17 cellular contexts compared by ENCODE assay signal in the genomic region with DNA sequence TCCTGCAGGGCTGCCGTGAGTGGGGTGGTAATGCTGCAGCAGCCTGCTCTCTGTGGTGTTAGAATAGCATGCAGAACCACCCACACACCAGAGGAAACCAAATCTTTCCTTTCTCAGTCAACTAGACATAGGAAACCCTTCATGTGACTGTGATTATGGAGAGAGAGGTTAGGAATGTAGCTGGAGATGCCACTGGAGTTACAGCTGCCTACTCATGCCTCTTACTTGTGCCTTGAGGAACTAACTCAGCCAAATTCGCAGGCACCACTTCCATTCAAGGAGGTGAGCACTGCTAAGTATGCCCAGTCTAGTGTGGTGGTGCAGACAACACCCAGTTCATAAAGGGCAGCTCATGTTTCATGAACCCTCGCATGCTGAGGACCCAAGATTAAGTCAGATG. TPM values are rescaled to one million over a fixed set of nuclear protein-coding genes. Genes with fewer than 3 reads are reported as not detected.
DNase-seq lines count a peak whose midpoint lies in the region; ATAC-seq and TF ChIP-seq lines count a peak whose summit lies in the region.
"Had no signal": no experiment of that assay in that cellular context is flagged by ENCODE, and none has a peak within 500 bp of the region (broad histone marks: within the 10 kb centered on the region; RNA-seq: fewer than 3 reads in every experiment).

No MANE protein-coding gene starts in this region.

- no peaks in the 10 kb centered on the region for H3K9me3 Mint-ChIP-seq in activated CD8-positive, alpha-beta memory T cell treated with anti-CD3 and anti-CD28 coated beads, Interleukin-2, amount 10 ng/mL, durations not matched to agents 7 days and 5 days (ENCODE audit: low read depth)
- H3K9me3 Mint-ChIP-seq: dendritic cell treated with granulocyte-macrophage colony-stimulating factor and Interleukin-4, amounts not matched to agents 40 ng/mL and 50 ng/mL, for 4 days; stimulated activated naive CD8-positive, alpha-beta T cell treated with anti-CD3 and anti-CD28 coated beads, Interleukin-15, amount 100 ng/mL, for 72 hours had no signal

- H3F3A ChIP-seq in GM23248 (ENCODE audit: insufficient read depth): peaks cover 27% of the 10 kb centered on the region

- ATAC-seq in activated CD8-positive, alpha-beta memory T cell treated with anti-CD3 and anti-CD28 coated beads, Interleukin-2, amount 10 ng/mL, durations not matched to agents 7 days and 5 days: no peak
- ATAC-seq in right cardiac atrium: no peak
- ATAC-seq: GM12878; left lobe of liver; stimulated activated naive CD8-positive, alpha-beta T cell treated with anti-CD3 and anti-CD28 coated beads, Interleukin-15, amount 100 ng/mL, for 72 hours had no signal

- no peak overlapping the region for H3K9ac ChIP-seq in GM23248

- TF ChIP-seq CTCF in astrocyte of the spinal cord (IDR thresholded peaks at IDR 0.05; ENCODE audit: low read depth, low read length): no peak

- H3K36me3 ChIP-seq in GM23248 (ENCODE audit: low read depth): no peaks in the 10 kb centered on the region
- H3K36me3 ChIP-seq: HAP-1 had no signal

- intact Hi-C loops in right cardiac atrium (cut with DNase I): no loop called here

- H3K27ac Mint-ChIP-seq in activated CD8-positive, alpha-beta memory T cell treated with anti-CD3 and anti-CD28 coated beads, Interleukin-2, amount 10 ng/mL, durations not matched to agents 7 days and 5 days: no peak overlapping the region
- H3K27ac Mint-ChIP-seq: dendritic cell treated with granulocyte-macrophage colony-stimulating factor and Interleukin-4, amounts not matched to agents 40 ng/mL and 50 ng/mL, for 4 days had no signal

- peaks cover 54% of the 10 kb centered on the region for H3K27me3 Mint-ChIP-seq in activated CD8-positive, alpha-beta memory T cell treated with anti-CD3 and anti-CD28 coated beads, Interleukin-2, amount 10 ng/mL, durations not matched to agents 7 days and 5 days

- no peak overlapping the region for H3K4me3 ChIP-seq in GM23248
- no peak overlapping the region for H3K4me3 ChIP-seq in astrocyte of the spinal cord (ENCODE audit: low read depth, low read length)
- H3K4me3 ChIP-seq in right cardiac atrium (ENCODE audit: low read length): no peak overlapping the region
- H3K4me3 ChIP-seq: GM12878, HAP-1 had no signal

- no peaks in the 10 kb centered on the region for H3K4me1 Mint-ChIP-seq in activated CD8-positive, alpha-beta memory T cell treated with anti-CD3 and anti-CD28 coated beads, Interleukin-2, amount 10 ng/mL, durations not matched to agents 7 days and 5 days

- H3K27me3 ChIP-seq in GM23248 (replicated peaks; ENCODE audit: insufficient read depth) (no peaks in the 10 kb centered on the region), right cardiac atrium (ENCODE audit: control insufficient read depth, insufficient read depth) (no peaks in the 10 kb centered on the region)

- CTCF ChIA-PET in activated CD8-positive, alpha-beta memory T cell treated with anti-CD3 and anti-CD28 coated beads, Interleukin-2, amount 10 ng/mL, durations not matched to agents 7 days and 5 days (lab: Charles Lee): interaction anchor here (1.3 kb wide), 1 partner anchor 124 kb away, joined by 3 read pairs; a partner anchor contains a TSS

- H3K79me2 ChIP-seq in GM23248 (ENCODE audit: insufficient read depth): no peaks in the 10 kb centered on the region

- no peaks in the 10 kb centered on the region for H4K20me1 ChIP-seq in GM23248 (ENCODE audit: insufficient read depth)

- H3K36me3 Mint-ChIP-seq in activated CD8-positive, alpha-beta memory T cell treated with anti-CD3 and anti-CD28 coated beads, Interleukin-2, amount 10 ng/mL, durations not matched to agents 7 days and 5 days: no peaks in the 10 kb centered on the region

- no peaks in the 10 kb centered on the region for H3K9me2 ChIP-seq in GM23248 (ENCODE audit: insufficient read depth)

- H3K27ac ChIP-seq in GM23248 (peak overlapping the region; percentile 53), right cardiac atrium (ENCODE audit: low read length) (no peak overlapping the region)

- DNase-seq in GM23248 (peak; percentile 89), astrocyte of the spinal cord (ENCODE audit: low read depth, low spot score) (peak; percentile 16), iris pigment epithelial cell (ENCODE audit: low read depth) (peak; percentile 54), superior temporal gyrus (ENCODE audit: extremely low spot score) (peak; percentile 58), GDM1 (lab: John Stamatoyannopoulos, UW) (no peak), right cardiac atrium (no peak)
- no peak for DNase-seq in activated CD8-positive, alpha-beta memory T cell treated with anti-CD3 and anti-CD28 coated beads, Interleukin-2, amount 10 ng/mL, durations not matched to agents 7 days and 5 days
- DNase-seq: activated CD4-positive, alpha-beta T cell treated with anti-CD3 and anti-CD28 coated beads, Interleukin-2, amount 50 U/mL, for 48 hours; activated naive CD4-positive, alpha-beta T cell; NCI-H2227 treated with DMSO at 0.1 percent for 48 hours; stimulated activated naive CD8-positive, alpha-beta T cell treated with anti-CD3 and anti-CD28 coated beads, Interleukin-15, amount 100 ng/mL, for 72 hours had no signal

- H3K4me1 ChIP-seq in GM23248 (ENCODE audit: insufficient read depth) (peaks cover 22% of the 10 kb centered on the region), right cardiac atrium (ENCODE audit: control insufficient read depth, insufficient read depth, low read length) (no peaks in the 10 kb centered on the region)
- H3K4me1 ChIP-seq: HAP-1 had no signal

- no peaks in the 10 kb centered on the region for H3K9me3 ChIP-seq in GM23248 (ENCODE audit: low read depth)
- H3K9me3 ChIP-seq in right cardiac atrium (ENCODE audit: control insufficient read depth, low read length): no peaks in the 10 kb centered on the region
- H3K9me3 ChIP-seq: HAP-1 had no signal

- 0 out of 2 replicates have a peak overlapping the region, but pooled peaks have one; percentile 1 for H2AFZ ChIP-seq in GM23248

- H3K4me3 Mint-ChIP-seq in activated CD8-positive, alpha-beta memory T cell treated with anti-CD3 and anti-CD28 coated beads, Interleukin-2, amount 10 ng/mL, durations not matched to agents 7 days and 5 days: no peak overlapping the region
- H3K4me3 Mint-ChIP-seq: dendritic cell treated with granulocyte-macrophage colony-stimulating factor and Interleukin-4, amounts not matched to agents 40 ng/mL and 50 ng/mL, for 4 days; stimulated activated naive CD8-positive, alpha-beta T cell treated with anti-CD3 and anti-CD28 coated beads, Interleukin-15, amount 100 ng/mL, for 72 hours had no signal

- H3K4me2 ChIP-seq in GM23248 (ENCODE audit: unreplicated experiment): peak overlapping the region; percentile 64

- WGBS in GM23248 (ENCODE audit: low coverage in 1 of 2, low lambda C conversion rate in 2 of 2, missing lambda C conversion rate in 2 of 2), 2 experiments: 24 to 28% methylated on average over 3 of the region's 3 CpGs
- 55% methylated on average over 3 of the region's 3 CpGs for WGBS in right cardiac atrium

- in situ Hi-C loops in GM23248 (cut with MboI) (no loop called here), astrocyte of the spinal cord (cut with HindIII; ENCODE audit: low sequenced_read_pairs) (no loop called here)

RNA-seq across cellular contexts. Expression of a gene that starts 27.4 kb away (rescaled TPM):
- total RNA-seq in GM23248 (2014; rRNA removed; shearing (Covaris generic)): not detected in 2 replicates
- not detected in 2 replicates for polyA plus RNA-seq in GM23248 (2016; fragmentation: Nextera tagmentation; extraction: Ambion mirVana)
- not detected for total RNA-seq in activated CD8-positive, alpha-beta memory T cell treated with anti-CD3 and anti-CD28 coated beads, Interleukin-2, amount 10 ng/mL, durations not matched to agents 7 days and 5 days
- under 1 TPM in 3 of 4 donors, not detected in 1; 0.06 to 0.14 (median 0.06) TPM for total RNA-seq in right cardiac atrium
- polyA plus RNA-seq in right cardiac atrium: 0.14 TPM
- total RNA-seq: left lobe of liver; omental fat pad; T-helper 2 cell treated with Interferon-gamma antibody and Interleukin-4, amounts not matched to agents 100 ng/mL and 5 ng/mL, for 36 hours had no signal

RNA-seq across cellular contexts. Expression of a gene that starts 54.2 kb away (rescaled TPM):
- not detected in 2 replicates for total RNA-seq in GM23248 (2014; rRNA removed; shearing (Covaris generic))
- polyA plus RNA-seq in GM23248 (2016; fragmentation: Nextera tagmentation; extraction: Ambion mirVana) (not detected in 2 replicates), right cardiac atrium (0.07 TPM)
- not detected for total RNA-seq in activated CD8-positive, alpha-beta memory T cell treated with anti-CD3 and anti-CD28 coated beads, Interleukin-2, amount 10 ng/mL, durations not matched to agents 7 days and 5 days
- total RNA-seq in right cardiac atrium: not detected
- total RNA-seq: GM12878; left lobe of liver; omental fat pad; T-helper 2 cell treated with Interferon-gamma antibody and Interleukin-4, amounts not matched to agents 100 ng/mL and 5 ng/mL, for 36 hours had no signal

Comparison
In these comparisons a context has a peak if more than half of its experiments do, and no peak if none do; other contexts are left out.
1. DNase-seq: peak in GM23248 (single experiment), astrocyte of the spinal cord (single experiment), iris pigment epithelial cell (single experiment) and superior temporal gyrus (single experiment); none in activated CD8-positive, alpha-beta memory T cell treated with anti-CD3 and anti-CD28 coated beads, Interleukin-2, amount 10 ng/mL, durations not matched to agents 7 days and 5 days (single experiment), GDM1 (single experiment) and right cardiac atrium (0 of 3).